ENCODE assay signal across 18 cellular contexts in the genomic region with DNA sequence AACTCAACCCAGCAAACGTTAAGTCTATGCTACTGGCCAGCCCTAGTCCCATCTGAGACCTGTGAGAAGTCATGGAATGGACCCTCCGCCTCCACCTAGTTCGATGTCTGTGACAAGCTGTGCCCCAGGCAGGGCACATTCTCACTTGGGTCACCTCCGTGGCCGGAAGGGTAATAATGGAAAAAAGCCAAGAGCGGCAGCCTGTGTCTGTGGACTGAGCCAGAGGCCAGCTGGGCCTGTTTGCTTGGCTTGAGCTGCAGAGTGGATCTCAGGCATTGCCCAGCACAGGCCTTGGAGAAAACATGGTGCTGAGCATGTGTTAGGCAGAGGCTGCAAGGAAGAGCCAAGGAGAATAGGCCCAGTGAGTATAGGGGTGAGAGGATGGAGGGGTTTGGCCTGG.
DNase-seq lines count a peak whose midpoint lies in the region; ATAC-seq and TF ChIP-seq lines count a peak whose summit lies in the region.
"Had no signal": no experiment of that assay in that cellular context is flagged by ENCODE, and none has a peak within 500 bp of the region (broad histone marks: within the 10 kb centered on the region; RNA-seq: fewer than 3 reads in every experiment).

No MANE protein-coding gene starts in this region.

- intact Hi-C loops in left ventricle myocardium inferior (cut with micrococcal nuclease) (no loop called here), Right ventricle myocardium inferior (cut with DNase I) (loop anchor here (10.0 kb wide), 1 partner anchor 505 kb away; no protein-coding TSS in a partner anchor), tibial artery (cut with DNase I; ENCODE audit: low total_unique reads) (loop anchor here (10.0 kb wide), 1 partner anchor 505 kb away; no protein-coding TSS in a partner anchor)

- no peak for TF ChIP-seq CTCF in left ventricle myocardium inferior (IDR thresholded peaks at IDR 0.05; ENCODE audit: borderline replicate concordance)
- no peak for TF ChIP-seq CTCF in tibial artery (IDR thresholded peaks at IDR 0.05)

- no peak for ATAC-seq in Right ventricle myocardium inferior
- ATAC-seq: HepG2 had no signal

- H3K27me3 ChIP-seq in left ventricle myocardium inferior (ENCODE audit: low read depth) = no peaks in the 10 kb centered on the region
- H3K27me3 ChIP-seq in tibial artery = no peaks in the 10 kb centered on the region
- H3K27me3 ChIP-seq in H7 (ENCODE audit: control insufficient read depth, insufficient read depth, low read length) = no peaks in the 10 kb centered on the region
- H3K27me3 ChIP-seq: BE2C had no signal

- H3K9me3 ChIP-seq in left ventricle myocardium inferior (replicated peaks) (peaks cover 10% of the 10 kb centered on the region), tibial artery (no peaks in the 10 kb centered on the region)
- H3K9me3 ChIP-seq: BE2C had no signal

- H3K4me3 ChIP-seq in left ventricle myocardium inferior = no peak overlapping the region
- no peak overlapping the region for H3K4me3 ChIP-seq in tibial artery
- no peak overlapping the region for H3K4me3 ChIP-seq in H7 (ENCODE audit: insufficient read depth, low read depth, low read length)

- peak overlapping the region; percentile 19 for H3K27ac ChIP-seq in left ventricle myocardium inferior (replicated peaks)
- H3K27ac ChIP-seq in tibial artery = peak overlapping the region; percentile 33 to 45

- DNase-seq in left ventricle myocardium inferior (no peak), Right ventricle myocardium inferior (ENCODE audit: missing footprints) (no peak), SW480 (ENCODE audit: low spot score) (peak; percentile 26), cerebellum (ENCODE audit: low spot score) (peak; percentile 70), tibial artery (no peak), NCI-H187 (lab: John Stamatoyannopoulos, UW) (no peak), H7 (no peak)
- DNase-seq: ACHN; BE2C; CD4-positive, CD25-positive, alpha-beta regulatory T cell; CD8-positive, alpha-beta memory T cell; COR-L47; DMS153; DMS79; GF-D8; GOT3; H9 had no signal

- peaks cover 12% of the 10 kb centered on the region for H3K4me1 ChIP-seq in left ventricle myocardium inferior
- H3K4me1 ChIP-seq in tibial artery = peaks cover 0 to 22% (median 8%) of the 10 kb centered on the region in 4 donors
- H3K4me1 ChIP-seq: BE2C had no signal

- no peaks in the 10 kb centered on the region for H3K36me3 ChIP-seq in left ventricle myocardium inferior
- no peaks in the 10 kb centered on the region for H3K36me3 ChIP-seq in tibial artery
- H3K36me3 ChIP-seq in H7 (replicated peaks; ENCODE audit: control insufficient read depth, insufficient read depth, low read length) = peaks cover 1% of the 10 kb centered on the region; the same call in 1 of the 2 replicates
- H3K36me3 ChIP-seq: BE2C had no signal

Comparison
In these comparisons a context has a peak if more than half of its experiments do, and no peak if none do; other contexts are left out.
1. DNase-seq: peak in SW480 (single experiment) and cerebellum (single experiment); none in left ventricle myocardium inferior (single experiment), Right ventricle myocardium inferior (single experiment), tibial artery (0 of 2), NCI-H187 (0 of 2) and H7 (single experiment).